23 cellular contexts compared by ENCODE assay signal in the genomic region with DNA sequence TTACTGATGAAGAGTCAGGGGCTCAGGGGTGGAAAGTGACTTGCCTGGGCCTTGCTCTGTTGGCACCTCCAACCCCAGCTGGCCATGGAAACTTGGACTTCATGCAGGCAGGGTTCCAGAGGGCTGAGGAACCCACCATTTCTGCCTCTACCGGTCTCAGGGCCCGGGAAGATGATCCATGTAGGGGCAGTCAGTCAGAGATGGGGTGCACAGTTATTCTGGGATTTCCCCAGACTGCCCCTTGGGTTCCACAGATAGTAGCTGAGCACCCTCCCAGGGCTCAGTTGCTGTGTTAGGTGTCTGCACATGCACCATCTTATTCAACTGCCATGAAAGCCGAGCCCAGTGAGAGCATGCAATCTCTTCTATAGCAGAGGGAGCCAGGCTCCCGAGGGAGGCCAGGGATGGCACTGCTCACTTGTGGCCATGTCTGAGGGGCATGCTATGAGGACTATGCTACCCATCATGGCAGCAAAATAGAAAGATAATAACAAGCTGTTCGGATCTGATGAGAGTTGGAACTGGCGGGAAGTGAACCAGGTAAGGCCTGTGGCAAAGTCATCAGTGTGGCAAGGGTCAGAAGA. TPM values are rescaled to one million over a fixed set of nuclear protein-coding genes. Genes with fewer than 3 reads are reported as not detected.
DNase-seq lines count a peak whose midpoint lies in the region; ATAC-seq and TF ChIP-seq lines count a peak whose summit lies in the region.
"Had no signal": no experiment of that assay in that cellular context is flagged by ENCODE, and none has a peak within 500 bp of the region (broad histone marks: within the 10 kb centered on the region; RNA-seq: fewer than 3 reads in every experiment).

No MANE protein-coding gene starts in this region.

- no peaks in the 10 kb centered on the region for H4K20me1 ChIP-seq in neural progenitor cell (ENCODE audit: low read depth)

- H3K36me3 ChIP-seq in neural progenitor cell (no peaks in the 10 kb centered on the region), thoracic aorta (no peaks in the 10 kb centered on the region)
- H3K36me3 ChIP-seq: colonic mucosa, spleen had no signal

- H2AFZ ChIP-seq in neural progenitor cell (replicated peaks) = no peak overlapping the region
- H2AFZ ChIP-seq: GM23338 had no signal

- peak overlapping the region; percentile 28 for H3K4me3 Mint-ChIP-seq in neural progenitor cell
- H3K4me3 Mint-ChIP-seq: activated CD4-positive, alpha-beta T cell treated with anti-CD3 and anti-CD28 coated beads, Interleukin-2, amount 10 ng/mL, durations not matched to agents 24 days and 14 days; brain; CD14-positive monocyte; GM23338; immature natural killer cell; neural crest cell; stimulated activated naive CD8-positive, alpha-beta T cell treated with anti-CD3 and anti-CD28 coated beads, Interleukin-15, Interleukin-2, amounts not matched to agents 100 ng/mL and 50 ng/mL, for 24 hours; T-helper 17 cell had no signal

- H3K4me2 ChIP-seq in neural progenitor cell = no peak overlapping the region
- H3K4me2 ChIP-seq: GM23338 had no signal

- peaks cover 14% of the 10 kb centered on the region for H3K27me3 ChIP-seq in neural progenitor cell
- no peaks in the 10 kb centered on the region for H3K27me3 ChIP-seq in thoracic aorta (replicated peaks; ENCODE audit: insufficient read depth)
- H3K27me3 ChIP-seq: colonic mucosa, spleen had no signal

- H3K79me2 ChIP-seq in neural progenitor cell (ENCODE audit: low read depth) = no peaks in the 10 kb centered on the region

- H3F3A ChIP-seq in neural progenitor cell (ENCODE audit: low read depth) = peaks cover 30% of the 10 kb centered on the region

- no peak for ATAC-seq in thoracic aorta (ENCODE audit: insufficient number of reproducible peaks, low FRiP score, low read depth)
- ATAC-seq: GM23338, T-helper 17 cell had no signal

- no peaks in the 10 kb centered on the region for H3K9me3 ChIP-seq in neural progenitor cell (ENCODE audit: low read depth)
- no peaks in the 10 kb centered on the region for H3K9me3 ChIP-seq in thoracic aorta
- H3K9me3 ChIP-seq: colonic mucosa, spleen had no signal

- H3K4me1 Mint-ChIP-seq in neural progenitor cell = peaks cover 50% of the 10 kb centered on the region
- H3K4me1 Mint-ChIP-seq: activated CD4-positive, alpha-beta T cell treated with anti-CD3 and anti-CD28 coated beads, Interleukin-2, amount 10 ng/mL, durations not matched to agents 24 days and 14 days; immature natural killer cell; T-helper 17 cell had no signal

- no peaks in the 10 kb centered on the region for H3K36me3 Mint-ChIP-seq in neural progenitor cell
- H3K36me3 Mint-ChIP-seq: brain, CD14-positive monocyte, immature natural killer cell had no signal

- H3K27ac ChIP-seq in RWPE1 (peak overlapping the region; percentile 73), coronary artery (peak overlapping the region; percentile 19 to 79), neural progenitor cell (no peak overlapping the region), thoracic aorta (peak overlapping the region; percentile 60 to 66)
- H3K27ac ChIP-seq: colonic mucosa, SK-N-MC, spleen had no signal

- peaks cover 14% of the 10 kb centered on the region for H3K27me3 Mint-ChIP-seq in neural progenitor cell (ENCODE audit: insufficient read depth, low read depth)

- H3K4me3 ChIP-seq in coronary artery (no peak overlapping the region), neural progenitor cell (no peak overlapping the region), thoracic aorta (no peak overlapping the region)
- H3K4me3 ChIP-seq: colonic mucosa, GM23338, SK-N-MC, spleen had no signal

- H3K9ac ChIP-seq in neural progenitor cell = no peak overlapping the region

- TF ChIP-seq CTCF in RWPE1 (conservative IDR thresholded peaks at IDR 0.05; ENCODE audit: low read depth) (no peak), coronary artery (IDR thresholded peaks at IDR 0.05) (no peak), neural progenitor cell (IDR thresholded peaks at IDR 0.05) (no peak), thoracic aorta (IDR thresholded peaks at IDR 0.05) (no peak)

- no peaks in the 10 kb centered on the region for H3K9me3 Mint-ChIP-seq in neural progenitor cell
- H3K9me3 Mint-ChIP-seq: activated CD4-positive, alpha-beta T cell treated with anti-CD3 and anti-CD28 coated beads, Interleukin-2, amount 10 ng/mL, durations not matched to agents 24 days and 14 days; activated T-helper 2 cell treated with anti-CD3 and anti-CD28 coated beads, Interferon-gamma antibody, Interleukin-2, Interleukin-4, amounts not matched to agents 10 μg/mL and 5 μg/mL and 100 μg/mL, durations not matched to agents 14 hours and 24 hours and 36 hours; GM23338; immature natural killer cell; neural crest cell; stimulated activated naive CD8-positive, alpha-beta T cell treated with anti-CD3 and anti-CD28 coated beads, Interleukin-15, Interleukin-2, amounts not matched to agents 100 ng/mL and 50 ng/mL, for 24 hours had no signal

- H3K4me1 ChIP-seq in neural progenitor cell (peaks cover 24% of the 10 kb centered on the region), thoracic aorta (ENCODE audit: control insufficient read depth in 1 of 2, low read depth in 2 of 2) (peaks cover 21 to 41% of the 10 kb centered on the region in 2 donors)
- H3K4me1 ChIP-seq: colonic mucosa had no signal

- POLR2A ChIA-PET in RWPE1 (lab: Yijun Ruan, JAX; ENCODE audit: low non-redundant PET) = no interaction called here

- DNase-seq in RWPE1 (ENCODE audit: low spot score) (no peak), coronary artery (ENCODE audit: low spot score) (peak; percentile 59), neural progenitor cell (ENCODE audit: low spot score) (no peak), thoracic aorta (ENCODE audit: low spot score) (no peak), germinal center (ENCODE audit: low spot score) (no peak), HT-29 (ENCODE audit: low spot score) (no peak), NCI-H2107 treated with DMSO at 0.1 percent for 48 hours (lab: John Stamatoyannopoulos, UW; ENCODE audit: unreplicated experiment) (no peak)
- DNase-seq: activated CD4-positive, alpha-beta T cell treated with anti-CD3 and anti-CD28 coated beads, Interleukin-2, amount 10 ng/mL, durations not matched to agents 24 days and 14 days; activated CD8-positive, alpha-beta memory T cell treated with anti-CD3 and anti-CD28 coated beads, Interleukin-2, amount 50 U/mL, for 4 hours; colonic mucosa; immature natural killer cell; NCI-H1436 treated with DMSO at 0.1 percent for 48 hours; NCI-H524 treated with DMSO at 0.1 percent for 48 hours; spleen; stimulated activated CD4-positive, alpha-beta T cell treated with anti-CD3 and anti-CD28 coated beads, Interleukin-4, amount 100 ng/mL, for 24 hours; T-helper 17 cell had no signal

- CTCF ChIA-PET in RWPE1 (lab: Yijun Ruan, JAX) = no interaction called here

- no peak overlapping the region for H3K27ac Mint-ChIP-seq in neural progenitor cell
- H3K27ac Mint-ChIP-seq: activated CD4-positive, alpha-beta T cell treated with anti-CD3 and anti-CD28 coated beads, Interleukin-2, amount 10 ng/mL, durations not matched to agents 24 days and 14 days; activated T-helper 2 cell treated with anti-CD3 and anti-CD28 coated beads, Interferon-gamma antibody, Interleukin-2, Interleukin-4, amounts not matched to agents 10 μg/mL and 5 μg/mL and 100 μg/mL, durations not matched to agents 14 hours and 24 hours and 36 hours; brain; GM23338; immature natural killer cell; stimulated activated naive CD8-positive, alpha-beta T cell treated with anti-CD3 and anti-CD28 coated beads, Interleukin-15, Interleukin-2, amounts not matched to agents 100 ng/mL and 50 ng/mL, for 24 hours; T-helper 17 cell had no signal

RNA-seq across cellular contexts. Expression of a gene that starts 37.3 kb away (rescaled TPM):
- 16.1 and 28.7 TPM in 2 replicates for total RNA-seq in neural progenitor cell (ENCODE audit: low replicate concordance)
- total RNA-seq in thoracic aorta = 1,000 to 10,000 TPM in 1 of 2 donors, 100 to 1,000 TPM in 1; 805 to 1,722 TPM
- 702 and 712 TPM in 2 replicates for total RNA-seq in HT-29 (2014; rRNA removed; shearing (Covaris generic))

Comparison
In these comparisons a context has a peak if more than half of its experiments do, and no peak if none do; other contexts are left out.
1. RNA of a gene that starts 37.3 kb away (total RNA-seq): 805 to 1,722 TPM in thoracic aorta and 702 to 712 TPM in HT-29; 16.1 to 28.7 TPM in neural progenitor cell; every median in the first group is over 10 times any median in the second.